In the genomic region with DNA sequence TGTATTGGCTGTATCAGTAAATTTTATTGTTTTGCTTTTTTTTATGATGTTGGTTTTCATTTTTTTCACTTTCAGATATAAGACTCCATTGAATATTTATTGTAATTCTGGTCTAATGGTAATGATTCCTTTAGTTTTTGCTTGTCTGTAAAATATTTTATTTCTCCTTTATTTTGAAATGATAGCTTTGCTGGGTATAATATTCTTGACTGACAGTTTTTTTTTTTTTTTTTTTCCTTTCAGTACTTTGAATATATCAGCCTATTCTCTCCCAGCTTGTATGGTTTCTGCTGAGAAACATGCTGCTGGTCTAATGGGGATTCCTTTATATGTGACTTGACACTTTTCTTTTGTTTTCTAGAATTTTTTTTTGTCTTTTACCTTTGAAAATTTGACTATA, we compare ENCODE assay signal across 23 cellular contexts.
"Had no signal": no experiment of that assay in that cellular context is flagged by ENCODE, and none has a peak within 500 bp of the region (broad histone marks: within the 10 kb centered on the region; RNA-seq: fewer than 3 reads in every experiment).

No MANE protein-coding gene starts in this region.

- H3K27ac ChIP-seq: colonic mucosa, esophagus muscularis mucosa, foreskin keratinocyte, gastroesophageal sphincter, heart left ventricle, hepatocyte, neutrophil, parathyroid adenoma, skin epidermis, thoracic aorta, tibial nerve, upper lobe of right lung, uterus had no signal

- H2AFZ ChIP-seq: hepatocyte, parathyroid adenoma had no signal

- ATAC-seq: foreskin keratinocyte; gastroesophageal sphincter; heart left ventricle; left lobe of liver; mucosa of descending colon; natural killer cell treated with Interleukin-12 subunit alpha and Interleukin-12 subunit beta and Interleukin-15 and Interleukin-18, amount 100 ng/mL, for 72 hours; stimulated activated naive B cell treated with anti-CD40 and anti-IgM and Interleukin-4, amounts not matched to agents 10 μg/mL and 1 μg/mL and 100 μg/mL, for 72 hours; upper lobe of right lung had no signal

- H3K4me1 ChIP-seq: colonic mucosa, esophagus muscularis mucosa, gastroesophageal sphincter, parathyroid adenoma, upper lobe of right lung, uterus had no signal

- H3K9ac ChIP-seq: parathyroid adenoma had no signal

- H3K27me3 ChIP-seq: colonic mucosa, esophagus muscularis mucosa, foreskin keratinocyte, gastroesophageal sphincter, heart left ventricle, hepatocyte, neutrophil, tibial nerve, upper lobe of right lung, uterus had no signal

- H3K9me3 ChIP-seq: colonic mucosa had no signal

- H3K4me2 ChIP-seq: hepatocyte had no signal

- DNase-seq: colonic mucosa; effector CD8-positive, alpha-beta T cell; foreskin keratinocyte; heart left ventricle; kidney; mucosa of descending colon; naive B cell; stimulated activated CD4-positive, alpha-beta T cell treated with anti-CD3 and anti-CD28 coated beads, Interleukin-15, amount 100 ng/mL, for 24 hours; stimulated activated CD4-positive, alpha-beta T cell treated with anti-CD3 and anti-CD28 coated beads, Interleukin-2, amount 100 ng/mL, for 48 hours; stimulated activated naive B cell treated with anti-CD40 and anti-IgM and Interleukin-4, amounts not matched to agents 10 μg/mL and 1 μg/mL and 100 μg/mL, for 72 hours; upper lobe of right lung; uterus had no signal

- H3K4me3 ChIP-seq: colonic mucosa, esophagus muscularis mucosa, gastroesophageal sphincter, heart left ventricle, hepatocyte, lung, mucosa of descending colon, skin epidermis, thoracic aorta, tibial nerve, upper lobe of right lung, uterus had no signal

- H3K36me3 ChIP-seq: colonic mucosa, esophagus muscularis mucosa, gastroesophageal sphincter, heart left ventricle, neutrophil, thoracic aorta, tibial nerve, upper lobe of right lung, uterus had no signal

- H3K79me2 ChIP-seq: hepatocyte, parathyroid adenoma had no signal

- FAIRE-seq: kidney had no signal
